25 cellular contexts compared by ENCODE assay signal in genomic region chrX:130702867-130703707, GRCh38.
DNase-seq lines count a peak whose midpoint lies in the region; ATAC-seq and TF ChIP-seq lines count a peak whose summit lies in the region.
"Had no signal": no experiment of that assay in that cellular context is flagged by ENCODE, and none has a peak within 500 bp of the region (broad histone marks: within the 10 kb centered on the region; RNA-seq: fewer than 3 reads in every experiment).

No MANE protein-coding gene starts in this region.

- H3K27ac ChIP-seq in psoas muscle, result peak overlapping the region; percentile 71
- H3K27ac ChIP-seq in suprapubic skin, result no peak overlapping the region
- H3K27ac ChIP-seq: stomach had no signal

- TF ChIP-seq CTCF in AG10803 (conservative IDR thresholded peaks at IDR 0.05; ENCODE audit: low read length), result no peak
- TF ChIP-seq CTCF in psoas muscle (IDR thresholded peaks at IDR 0.05), result no peak
- no peak for TF ChIP-seq CTCF in suprapubic skin (IDR thresholded peaks at IDR 0.05)

- ATAC-seq in psoas muscle, result peak; percentile 46 to 81 (median 80)
- ATAC-seq in GM19467 (IDR thresholded peaks at IDR 0.05; ENCODE audit: unreplicated experiment), result no peak
- ATAC-seq: CD8-positive, alpha-beta T cell; natural killer cell; Right ventricle myocardium inferior had no signal

- DNase-seq in AG10803 (ENCODE audit: low read depth) (peak; percentile 59), M059J (ENCODE audit: low read depth) (peak; percentile 54), fibroblast of gingiva (ENCODE audit: low read depth) (peak; percentile 34), psoas muscle (no peak), DMS79 treated with DMSO at 0.1 percent for 48 hours (lab: John Stamatoyannopoulos, UW) (no peak), suprapubic skin (ENCODE audit: low spot score in 2 of 2) (no peak), mesenteric fat pad (ENCODE audit: low spot score) (no peak)
- DNase-seq: activated CD4-positive, alpha-beta T cell treated with anti-CD3 and anti-CD28 coated beads, Interleukin-2, amount 50 U/mL, for 48 hours; activated naive CD4-positive, alpha-beta T cell treated with Interleukin-2 at 50 U/mL for 16 hours; anterior cingulate cortex; CD8-positive, alpha-beta T cell; cerebellar nuclear complex; DMS79; effector CD8-positive, alpha-beta T cell; GOT3; hypothalamus; islet precursor cell; mammary epithelial cell; natural killer cell; NCI-H1436; stimulated activated CD4-positive, alpha-beta T cell treated with anti-CD3 and anti-CD28 coated beads, Interleukin-4, amount 100 ng/mL, for 24 hours; stomach had no signal

- WGBS in psoas muscle, 3 donors, result 14 to 34% (median 15%) methylated on average over 6 of the region's 6 CpGs
- WGBS in suprapubic skin, result 67% methylated on average over 6 of the region's 6 CpGs

- TF ChIP-seq POLR2A in suprapubic skin (IDR thresholded peaks at IDR 0.05), result no peak

- H3K36me3 ChIP-seq in psoas muscle (ENCODE audit: insufficient read depth in 1 of 2, low read depth in 1 of 2) (no peaks in the 10 kb centered on the region), suprapubic skin (no peaks in the 10 kb centered on the region)

- H3K9me3 ChIP-seq in psoas muscle, result no peaks in the 10 kb centered on the region
- no peaks in the 10 kb centered on the region for H3K9me3 ChIP-seq in suprapubic skin
- H3K9me3 ChIP-seq: stomach had no signal

- H3K4me1 ChIP-seq in psoas muscle (peaks cover 19% of the 10 kb centered on the region), suprapubic skin (no peaks in the 10 kb centered on the region)

- TF ChIP-seq EP300 in suprapubic skin (IDR thresholded peaks at IDR 0.05), result no peak

- no peaks in the 10 kb centered on the region for H3K27me3 ChIP-seq in psoas muscle (ENCODE audit: insufficient read depth in 3 of 3, low read length in 2 of 3)
- no peaks in the 10 kb centered on the region for H3K27me3 ChIP-seq in suprapubic skin
- H3K27me3 ChIP-seq: stomach had no signal

- intact Hi-C loops in psoas muscle (cut with DNase I), result loop anchor here in 1 of 2 donors (10.0 kb wide), 1 partner anchor 182 kb away; no protein-coding TSS in a partner anchor

- H3K4me3 ChIP-seq in AG10803 (ENCODE audit: low read length) (no peak overlapping the region), psoas muscle (no peak overlapping the region), suprapubic skin (no peak overlapping the region)
- H3K4me3 ChIP-seq: skin epidermis, stomach had no signal

Comparison
In these comparisons a context has a peak if more than half of its experiments do, and no peak if none do; other contexts are left out.
1. DNase-seq: peak in AG10803 (single experiment), M059J (single experiment) and fibroblast of gingiva (single experiment); none in psoas muscle (0 of 2), DMS79 treated with DMSO at 0.1 percent for 48 hours (single experiment), suprapubic skin (0 of 2) and mesenteric fat pad (single experiment).